24 cellular contexts compared by ENCODE assay signal in genomic region chr7:76405738-76406137, GRCh38. TPM values are rescaled to one million over a fixed set of nuclear protein-coding genes. Genes with fewer than 3 reads are reported as not detected.
DNase-seq lines count a peak whose midpoint lies in the region; ATAC-seq, FAIRE-seq and TF ChIP-seq lines count a peak whose summit lies in the region.
"Had no signal": no experiment of that assay in that cellular context is flagged by ENCODE, and none has a peak within 500 bp of the region (broad histone marks: within the 10 kb centered on the region; RNA-seq: fewer than 3 reads in every experiment).

No MANE protein-coding gene starts in this region.

- FAIRE-seq in K562 (lab: Jason Lieb, UNC), result no peak
- FAIRE-seq: A549, G401.6, GM12891 had no signal

- H2AFZ ChIP-seq in K562 (ENCODE audit: low read depth, low read length), result no peak overlapping the region

- WGBS in K562 (ENCODE audit: insufficient coverage, low coverage, missing lambda C conversion rate), result 74% methylated on average over 9 of the region's 9 CpGs
- 86 to 91% methylated on average over 9 of the region's 9 CpGs for WGBS in lung, 2 donors

- H3K4me2 ChIP-seq in K562 (ENCODE audit: insufficient read depth, low read length), result no peak overlapping the region
- H3K4me2 ChIP-seq: A549; BLaER1 treated with 17β-estradiol and CSF1 and Interleukin-3, amounts not matched to agents 10 nM and 100 nM had no signal

- H3K9ac ChIP-seq in K562 (ENCODE audit: insufficient read depth in 1 of 2, low read depth in 2 of 2, low read length in 2 of 2), result peak overlapping the region in 1 of 2 experiments; percentile 76; a peak in 1 of 4 replicates
- H3K9ac ChIP-seq: BLaER1 treated with 17β-estradiol and CSF1 and Interleukin-3, amounts not matched to agents 10 nM and 100 nM had no signal

- no peak overlapping the region for H3K27ac Mint-ChIP-seq in activated naive CD8-positive, alpha-beta T cell treated with anti-CD3 and anti-CD28 coated beads, Interleukin-2, amount 50 U/mL, for 24 hours
- H3K27ac Mint-ChIP-seq: B cell; CD4-positive, alpha-beta T cell; CD8-positive, alpha-beta T cell had no signal

- no peak overlapping the region for H3K4me3 Mint-ChIP-seq in activated naive CD8-positive, alpha-beta T cell treated with anti-CD3 and anti-CD28 coated beads, Interleukin-2, amount 50 U/mL, for 24 hours
- H3K4me3 Mint-ChIP-seq: B cell; CD4-positive, alpha-beta T cell; CD8-positive, alpha-beta T cell had no signal

- DNase-seq in D341Med (ENCODE audit: low spot score) (peak; percentile 15), K562 (ENCODE audit: extremely low read depth in 1 of 4, low spot score in 3 of 4) (no peak), lung (ENCODE audit: low spot score) (no peak), left colon (no peak), DMS53 (lab: John Stamatoyannopoulos, UW) (no peak)
- DNase-seq in NK-92 treated with Interleukin-12 subunit alpha and Interleukin-12 subunit beta, amount 100 ng/mL, for 24 hours (lab: John Stamatoyannopoulos, UW), result no peak
- DNase-seq in activated naive CD8-positive, alpha-beta T cell treated with anti-CD3 and anti-CD28 coated beads, Interleukin-2, amount 50 U/mL, for 24 hours, result no peak
- DNase-seq: AML-193; Caco-2; Calu3; CD4-positive, alpha-beta T cell; CD8-positive, alpha-beta T cell; DMS 273 treated with DMSO at 0.1 percent for 48 hours; DMS153; DMS79 treated with DMSO at 0.1 percent for 48 hours; GF-D8 had no signal

- H4K20me1 ChIP-seq in K562 (replicated peaks; ENCODE audit: control insufficient read depth, insufficient read depth, low read length), result no peaks in the 10 kb centered on the region
- H4K20me1 ChIP-seq: BLaER1 treated with 17β-estradiol and CSF1 and Interleukin-3, amounts not matched to agents 10 nM and 100 nM had no signal

- no peaks in the 10 kb centered on the region for H3K9me3 Mint-ChIP-seq in activated naive CD8-positive, alpha-beta T cell treated with anti-CD3 and anti-CD28 coated beads, Interleukin-2, amount 50 U/mL, for 24 hours
- H3K9me3 Mint-ChIP-seq: CD4-positive, alpha-beta T cell; CD8-positive, alpha-beta T cell had no signal

- TF ChIP-seq POLR2A in K562 (conservative IDR thresholded peaks at IDR 0.05), result no peak

- TF ChIP-seq CTCF in HEK293 (tag by site-specific recombination; IDR thresholded peaks at IDR 0.05) (no peak), K562 (IDR thresholded peaks at IDR 0.05 in 2 of 3, conservative IDR thresholded peaks at IDR 0.05 in 1 of 3; ENCODE audit: insufficient read depth in 2 of 3, low read depth in 1 of 3, low read length in 3 of 3) (no peak), lung (IDR thresholded peaks at IDR 0.05; ENCODE audit: control extremely low read depth, extremely low read depth) (no peak)

- H3K36me3 Mint-ChIP-seq in activated naive CD8-positive, alpha-beta T cell treated with anti-CD3 and anti-CD28 coated beads, Interleukin-2, amount 50 U/mL, for 24 hours (ENCODE audit: low read depth), result no peaks in the 10 kb centered on the region

- POLR2A ChIA-PET in HEK293 (lab: Yijun Ruan, JAX) (no interaction called here), K562 (lab: Yijun Ruan, JAX) (interaction anchor here (0.6 kb wide), 1 partner anchor 87 kb away, joined by 3 read pairs; no protein-coding TSS in a partner anchor)

- intact Hi-C loops in K562 (cut with micrococcal nuclease) (no loop called here), left colon (cut with DNase I, micrococcal nuclease) (no loop called here)

- H3K36me3 ChIP-seq in HEK293 (ENCODE audit: control insufficient read depth in 2 of 2, insufficient read depth in 1 of 2, low read length in 2 of 2) (no peaks in the 10 kb centered on the region), K562 (ENCODE audit: control insufficient read depth, insufficient read depth, low read length) (peaks cover 4% of the 10 kb centered on the region; the same call in 2 of the 3 replicates), lung (ENCODE audit: control insufficient read depth in 2 of 2, insufficient read depth in 2 of 2, low read length in 2 of 2) (no peaks in the 10 kb centered on the region)
- H3K36me3 ChIP-seq: BLaER1 treated with 17β-estradiol and CSF1 and Interleukin-3, amounts not matched to agents 10 nM and 100 nM had no signal

- no peaks in the 10 kb centered on the region for H3K9me3 ChIP-seq in HEK293 (ENCODE audit: control insufficient read depth, insufficient read depth, low read depth, low read length)
- no peaks in the 10 kb centered on the region for H3K9me3 ChIP-seq in K562 (replicated peaks; ENCODE audit: control insufficient read depth, insufficient read depth, low read depth, low read length)
- H3K9me3 ChIP-seq in lung (ENCODE audit: control insufficient read depth in 2 of 2, insufficient read depth in 1 of 2, low read length in 1 of 2), result no peaks in the 10 kb centered on the region
- H3K9me3 ChIP-seq: A549; BLaER1 treated with 17β-estradiol and CSF1 and Interleukin-3, amounts not matched to agents 10 nM and 100 nM; Caco-2 had no signal

- H3K27me3 ChIP-seq in K562 (ENCODE audit: control insufficient read depth in 2 of 2, insufficient read depth in 2 of 2, low read length in 2 of 2) (no peaks in the 10 kb centered on the region), lung (ENCODE audit: control insufficient read depth, insufficient read depth) (no peaks in the 10 kb centered on the region)
- H3K27me3 ChIP-seq: BLaER1 treated with 17β-estradiol and CSF1 and Interleukin-3, amounts not matched to agents 10 nM and 100 nM had no signal

- H3K27ac ChIP-seq in HEK293 (ENCODE audit: extremely low read depth, low read depth, low read length) (no peak overlapping the region), K562 (ENCODE audit: extremely low read depth, low read depth, low read length) (no peak overlapping the region), lung (ENCODE audit: low read depth in 1 of 2, low read length in 1 of 2) (no peak overlapping the region)
- H3K27ac ChIP-seq: 22Rv1; A549; BLaER1 treated with 17β-estradiol and CSF1 and Interleukin-3, amounts not matched to agents 10 nM and 100 nM; C4-2B had no signal

- H3K4me3 ChIP-seq in HEK293 (ENCODE audit: low read depth, low read length) (no peak overlapping the region), K562 (no peak overlapping the region), lung (peak overlapping the region; percentile 4)
- H3K4me3 ChIP-seq: A549; BLaER1 treated with 17β-estradiol and CSF1 and Interleukin-3, amounts not matched to agents 10 nM and 100 nM had no signal

- CTCF ChIA-PET in HEK293 (lab: Yijun Ruan, JAX), result no interaction called here
- CTCF ChIA-PET in K562 (lab: Yijun Ruan, JAX; ENCODE audit: low intra/inter-chr PET ratio), result no interaction called here

- no peak for TF ChIP-seq RAD21 in K562 (CRISPR knock-in tag; conservative IDR thresholded peaks at IDR 0.05 in 1 of 2, IDR thresholded peaks at IDR 0.05 in 1 of 2)

- no peaks in the 10 kb centered on the region for H3K27me3 Mint-ChIP-seq in activated naive CD8-positive, alpha-beta T cell treated with anti-CD3 and anti-CD28 coated beads, Interleukin-2, amount 50 U/mL, for 24 hours
- H3K27me3 Mint-ChIP-seq: B cell; CD4-positive, alpha-beta T cell had no signal

- no peak for TF ChIP-seq EP300 in K562 (IDR thresholded peaks at IDR 0.05; ENCODE audit: low read length)

- no peaks in the 10 kb centered on the region for H3K9me1 ChIP-seq in K562 (ENCODE audit: control insufficient read depth, insufficient read depth, low read length)

- BruUV-seq in K562 (replicated peaks; lab: Mats Ljungman, UMichigan), result no TSS peak

- in situ Hi-C loops in K562 (cut with MboI), result no loop called here

- no peaks in the 10 kb centered on the region for H3K4me1 ChIP-seq in HEK293 (ENCODE audit: control insufficient read depth, insufficient read depth, low read length)
- peaks cover 12 to 13% of the 10 kb centered on the region in 2 experiments; a peak in 3 of 5 replicates for H3K4me1 ChIP-seq in K562 (replicated peaks in 1 of 2; ENCODE audit: control insufficient read depth in 2 of 2, insufficient read depth in 2 of 2, low read length in 2 of 2)
- peaks cover 0 to 2% of the 10 kb centered on the region in 2 donors for H3K4me1 ChIP-seq in lung (ENCODE audit: control insufficient read depth in 2 of 2, insufficient read depth in 2 of 2, low read length in 2 of 2)

- no peak for ATAC-seq in K562
- ATAC-seq in lung (ENCODE audit: insufficient read depth, low FRiP score), result no peak
- no peak for ATAC-seq in left colon
- no peak for ATAC-seq in activated naive CD8-positive, alpha-beta T cell treated with anti-CD3 and anti-CD28 coated beads, Interleukin-2, amount 50 U/mL, for 24 hours
- ATAC-seq: A549; CD8-positive, alpha-beta T cell had no signal

- H3K79me2 ChIP-seq in K562 (ENCODE audit: control insufficient read depth, insufficient read depth, low read length), result no peaks in the 10 kb centered on the region

- peaks cover 5% of the 10 kb centered on the region for H3K4me1 Mint-ChIP-seq in activated naive CD8-positive, alpha-beta T cell treated with anti-CD3 and anti-CD28 coated beads, Interleukin-2, amount 50 U/mL, for 24 hours

RNA-seq across cellular contexts. Expression of gene SSC4D, which starts 3.8 kb away (rescaled TPM):
- 0.74 and 1.7 TPM in 2 replicates for total RNA-seq in K562 (2011; cell fraction: chromatin; rRNA removed; ENCODE audit: low replicate concordance)
- 2.6 and 3.0 TPM in 2 replicates for total RNA-seq in K562 (2011; cell fraction: nucleolus; rRNA removed)
- 1.2 TPM in 2 replicates for total RNA-seq in K562 (2011; cell fraction: nucleoplasm; rRNA removed)
- total RNA-seq in K562 (2014; rRNA removed), result 0.41 and 0.49 TPM in 2 replicates
- 0.19 and 0.65 TPM in 2 replicates for total RNA-seq in K562 (2014; rRNA removed; fragmentation: Illumina TruSeq; extraction: Trizol)
- 0.98 and 1.1 TPM in 2 replicates for total RNA-seq in K562 (2015; rRNA removed; fragmentation: Illumina TruSeq; extraction: Trizol)
- total RNA-seq in K562 (2021), result 0.98 and 1.2 TPM in 2 replicates
- 0.91 and 1.2 TPM in 2 replicates for polyA plus RNA-seq in K562 (2011; rRNA removed)
- polyA plus RNA-seq in K562 (2011; cell fraction: cytosol; rRNA removed), result 0.71 and 2.0 TPM in 2 replicates
- polyA plus RNA-seq in K562 (2011; cell fraction: nucleus; rRNA removed), result 1.8 and 2.8 TPM in 2 replicates
- 1.9 and 4.0 TPM in 2 replicates for polyA plus RNA-seq in K562 (2012)
- polyA plus RNA-seq in K562 (2014; fragmentation: Illumina TruSeq; extraction: Trizol), result 0.80 and 1.5 TPM in 2 replicates
- polyA plus RNA-seq in K562 (2014; fragmentation: Nextera tagmentation; extraction: Ambion mirVana), result under 1 TPM in 1 of 2 experiments, not detected in 1; 0.06 TPM
- 0.67 and 1.0 TPM in 2 replicates for polyA plus RNA-seq in K562 (2014; rRNA removed)
- polyA minus RNA-seq in K562 (2011; rRNA and poly(A)+ RNA removed), result 0.30 and 0.53 TPM in 2 replicates
- polyA minus RNA-seq in K562 (2011; cell fraction: cytosol; rRNA and poly(A)+ RNA removed), result 0.55 and 0.76 TPM in 2 replicates
- polyA minus RNA-seq in K562 (2011; cell fraction: nucleus; rRNA and poly(A)+ RNA removed), result 0.27 TPM in 1 of 2 replicates, not detected in the other
- 1 to 10 TPM in 1 of 2 donors, under 1 TPM in 1; 0.28 to 2.1 TPM for total RNA-seq in lung
- 1 to 10 TPM; 1.8 to 1.9 TPM for polyA plus RNA-seq in lung
- under 1 TPM; 0.15 to 0.50 TPM for total RNA-seq in left colon
- total RNA-seq: B cell; Calu3; CD4-positive, alpha-beta T cell; CD8-positive, alpha-beta T cell had no signal

RNA-seq across cellular contexts. Expression of gene ZP3, which starts 19.0 kb away (rescaled TPM):
- 2.2 and 6.3 TPM in 2 replicates for total RNA-seq in K562 (2011; cell fraction: chromatin; rRNA removed; ENCODE audit: low replicate concordance)
- 6.0 and 6.3 TPM in 2 replicates for total RNA-seq in K562 (2011; cell fraction: nucleolus; rRNA removed)
- 4.5 and 6.0 TPM in 2 replicates for total RNA-seq in K562 (2011; cell fraction: nucleoplasm; rRNA removed)
- total RNA-seq in K562 (2014; rRNA removed) (2.5 and 3.8 TPM in 2 replicates), K562 (2014; rRNA removed; fragmentation: Illumina TruSeq; extraction: Trizol) (1.5 and 2.3 TPM in 2 replicates), K562 (2015; rRNA removed; fragmentation: Illumina TruSeq; extraction: Trizol) (2.8 and 2.9 TPM in 2 replicates), K562 (2021) (2.3 and 3.9 TPM in 2 replicates), lung (10 to 100 TPM in 1 of 2 donors, under 1 TPM in 1; 0.74 to 15.7 TPM), left colon (1 to 10 TPM; 3.3 to 5.9 TPM)
- polyA plus RNA-seq in K562 (2011; rRNA removed) (2.4 and 8.1 TPM in 2 replicates), K562 (2014; fragmentation: Illumina TruSeq; extraction: Trizol) (3.5 and 3.8 TPM in 2 replicates), K562 (2014; fragmentation: Nextera tagmentation; extraction: Ambion mirVana) (1 to 10 TPM; 2.0 to 2.8 TPM), K562 (2014; rRNA removed) (1.4 and 3.7 TPM in 2 replicates), lung (1 to 10 TPM; 1.6 to 5.2 TPM)
- 8.3 and 10.1 TPM in 2 replicates for polyA plus RNA-seq in K562 (2011; cell fraction: cytosol; rRNA removed)
- 3.7 and 5.1 TPM in 2 replicates for polyA plus RNA-seq in K562 (2011; cell fraction: nucleus; rRNA removed)
- 3.5 and 13.7 TPM in 2 replicates for polyA plus RNA-seq in K562 (2012)
- 5.2 and 5.3 TPM in 2 replicates for polyA minus RNA-seq in K562 (2011; rRNA and poly(A)+ RNA removed)
- 4.2 and 12.3 TPM in 2 replicates for polyA minus RNA-seq in K562 (2011; cell fraction: cytosol; rRNA and poly(A)+ RNA removed)
- 3.1 and 3.8 TPM in 2 replicates for polyA minus RNA-seq in K562 (2011; cell fraction: nucleus; rRNA and poly(A)+ RNA removed)

RNA-seq across cellular contexts. Expression of gene YWHAG, which starts 46.9 kb away (rescaled TPM):
- total RNA-seq in K562 (2011; cell fraction: chromatin; rRNA removed; ENCODE audit: low replicate concordance), result 60.5 and 71.2 TPM in 2 replicates
- total RNA-seq in K562 (2011; cell fraction: nucleolus; rRNA removed), result 39.9 and 41.7 TPM in 2 replicates
- 59.5 and 77.9 TPM in 2 replicates for total RNA-seq in K562 (2011; cell fraction: nucleoplasm; rRNA removed)
- total RNA-seq in K562 (2014; rRNA removed) (50.3 and 53.2 TPM in 2 replicates), K562 (2014; rRNA removed; fragmentation: Illumina TruSeq; extraction: Trizol) (144 and 155 TPM in 2 replicates), K562 (2015; rRNA removed; fragmentation: Illumina TruSeq; extraction: Trizol) (135 and 136 TPM in 2 replicates), K562 (2021) (238 and 246 TPM in 2 replicates), lung (100 to 1,000 TPM in 1 of 2 donors, 10 to 100 TPM in 1; 74.4 to 123 TPM), left colon (100 to 1,000 TPM in 1 of 2 donors, 10 to 100 TPM in 1; 83.3 to 106 TPM)
- polyA plus RNA-seq in K562 (2011; rRNA removed) (67.6 and 94.5 TPM in 2 replicates), K562 (2014; fragmentation: Illumina TruSeq; extraction: Trizol) (200 and 204 TPM in 2 replicates), K562 (2014; fragmentation: Nextera tagmentation; extraction: Ambion mirVana) (10 to 100 TPM; 30.4 to 37.6 TPM), K562 (2014; rRNA removed) (74.9 and 83.6 TPM in 2 replicates), lung (10 to 100 TPM; 34.3 to 91.4 TPM)
- 43.4 and 52.2 TPM in 2 replicates for polyA plus RNA-seq in K562 (2011; cell fraction: cytosol; rRNA removed)
- polyA plus RNA-seq in K562 (2011; cell fraction: nucleus; rRNA removed), result 30.1 and 40.2 TPM in 2 replicates
- 142 and 212 TPM in 2 replicates for polyA plus RNA-seq in K562 (2012)
- polyA minus RNA-seq in K562 (2011; rRNA and poly(A)+ RNA removed), result 142 and 187 TPM in 2 replicates
- 110 and 154 TPM in 2 replicates for polyA minus RNA-seq in K562 (2011; cell fraction: cytosol; rRNA and poly(A)+ RNA removed)
- 23.0 and 31.1 TPM in 2 replicates for polyA minus RNA-seq in K562 (2011; cell fraction: nucleus; rRNA and poly(A)+ RNA removed)

RNA-seq across cellular contexts. Expression of gene DTX2, which starts 55.8 kb away (rescaled TPM):
- 39.4 and 79.0 TPM in 2 replicates for total RNA-seq in K562 (2011; cell fraction: chromatin; rRNA removed; ENCODE audit: low replicate concordance)
- total RNA-seq in K562 (2011; cell fraction: nucleolus; rRNA removed), result 31.7 and 39.9 TPM in 2 replicates
- 27.0 and 30.3 TPM in 2 replicates for total RNA-seq in K562 (2011; cell fraction: nucleoplasm; rRNA removed)
- total RNA-seq in K562 (2014; rRNA removed), result 14.9 and 20.4 TPM in 2 replicates
- total RNA-seq in K562 (2014; rRNA removed; fragmentation: Illumina TruSeq; extraction: Trizol), result 2.5 and 4.8 TPM in 2 replicates
- total RNA-seq in K562 (2015; rRNA removed; fragmentation: Illumina TruSeq; extraction: Trizol), result 8.3 and 9.9 TPM in 2 replicates
- total RNA-seq in K562 (2021), result 25.2 and 31.5 TPM in 2 replicates
- polyA plus RNA-seq in K562 (2011; rRNA removed), result 3.4 and 5.6 TPM in 2 replicates
- polyA plus RNA-seq in K562 (2011; cell fraction: cytosol; rRNA removed), result 5.9 and 13.5 TPM in 2 replicates
- 20.0 and 31.0 TPM in 2 replicates for polyA plus RNA-seq in K562 (2011; cell fraction: nucleus; rRNA removed)
- 15.4 and 44.4 TPM in 2 replicates for polyA plus RNA-seq in K562 (2012)
- polyA plus RNA-seq in K562 (2014; fragmentation: Illumina TruSeq; extraction: Trizol), result 9.8 and 18.3 TPM in 2 replicates
- under 1 TPM; 0.20 to 0.57 TPM for polyA plus RNA-seq in K562 (2014; fragmentation: Nextera tagmentation; extraction: Ambion mirVana)
- 12.2 and 15.5 TPM in 2 replicates for polyA plus RNA-seq in K562 (2014; rRNA removed)
- 3.7 and 4.3 TPM in 2 replicates for polyA minus RNA-seq in K562 (2011; rRNA and poly(A)+ RNA removed)
- 21.2 and 26.6 TPM in 2 replicates for polyA minus RNA-seq in K562 (2011; cell fraction: cytosol; rRNA and poly(A)+ RNA removed)
- 8.5 and 10.3 TPM in 2 replicates for polyA minus RNA-seq in K562 (2011; cell fraction: nucleus; rRNA and poly(A)+ RNA removed)
- 10 to 100 TPM; 18.5 to 55.3 TPM for total RNA-seq in lung
- 10 to 100 TPM; 39.5 to 44.2 TPM for polyA plus RNA-seq in lung
- total RNA-seq in left colon, result 100 to 1,000 TPM in 1 of 2 donors, 10 to 100 TPM in 1; 57.9 to 120 TPM
